ENCODE assay signal across 31 cellular contexts in the genomic region with DNA sequence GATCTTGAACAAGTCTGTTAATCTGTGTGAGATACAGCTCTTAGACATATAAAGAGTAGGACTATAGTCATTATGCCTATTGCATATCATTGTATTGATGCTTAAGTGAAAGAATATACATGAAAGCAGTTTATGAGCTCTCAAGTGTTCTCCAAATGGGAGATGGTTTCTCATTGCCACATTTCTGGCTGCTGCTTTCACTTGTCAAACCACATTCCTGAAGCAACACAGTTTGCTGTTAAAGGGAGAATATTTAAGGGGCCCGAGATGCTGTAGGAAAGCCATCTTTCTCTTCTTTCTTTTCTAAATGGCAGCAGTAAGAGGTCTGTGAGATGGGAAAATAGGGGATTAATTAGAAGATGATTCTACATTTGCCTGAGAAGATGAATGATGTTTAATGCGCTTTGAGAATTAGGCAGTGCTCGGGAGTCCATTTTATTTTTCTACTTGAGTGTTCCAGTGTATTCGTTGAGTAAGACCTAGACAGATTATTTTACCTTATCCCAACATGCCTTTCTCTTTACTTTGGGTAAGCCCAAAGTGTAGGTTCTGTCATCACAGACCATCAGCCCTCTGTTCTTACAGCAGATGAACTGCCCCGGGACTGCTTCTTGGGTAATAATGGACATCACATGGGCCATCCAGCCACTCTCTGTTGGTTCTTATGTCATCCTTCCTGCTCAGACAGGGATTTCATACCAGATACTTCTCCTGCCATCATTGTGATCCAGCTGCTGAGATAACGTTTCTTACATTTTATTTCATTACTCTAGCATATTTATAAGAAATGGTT. TPM values are rescaled to one million over a fixed set of nuclear protein-coding genes. Genes with fewer than 3 reads are reported as not detected.
"Had no signal": no experiment of that assay in that cellular context is flagged by ENCODE, and none has a peak within 500 bp of the region (broad histone marks: within the 10 kb centered on the region; RNA-seq: fewer than 3 reads in every experiment).

No MANE protein-coding gene starts in this region.

- DNase-seq: activated CD4-positive, alpha-beta T cell treated with anti-CD3 and anti-CD28 coated beads for 36 hours; activated CD4-positive, CD25-positive, alpha-beta regulatory T cell; activated CD8-positive, alpha-beta memory T cell treated with anti-CD3 and anti-CD28 coated beads for 24 hours; activated effector memory CD4-positive, alpha-beta T cell treated with anti-CD3 and anti-CD28 coated beads, Interleukin-2, amount 50 U/mL, for 16 hours; activated naive CD4-positive, alpha-beta T cell treated with anti-CD3 and anti-CD28 coated beads for 36 hours; activated naive CD8-positive, alpha-beta T cell treated with anti-CD3 and anti-CD28 coated beads, Interleukin-2, amount 10 ng/mL, durations not matched to agents 7 days and 5 days; cerebellar nuclear complex; colonic mucosa; dorsolateral prefrontal cortex; effector memory CD4-positive, alpha-beta T cell; foreskin fibroblast; head of caudate nucleus; hippocampal formation; immature natural killer cell; midbrain; naive thymus-derived CD4-positive, alpha-beta T cell; nucleus accumbens; pancreas; retina; stimulated activated CD4-positive, alpha-beta T cell treated with anti-CD3 and anti-CD28 coated beads, Interleukin-12 subunit alpha, Interleukin-12 subunit beta, amount 100 ng/mL, for 4 hours; stimulated activated CD4-positive, alpha-beta T cell treated with anti-CD3 and anti-CD28 coated beads, Interleukin-4, amount 100 ng/mL, for 1 hour; stimulated activated naive CD8-positive, alpha-beta T cell treated with anti-CD3 and anti-CD28 coated beads, Interleukin-15, Interleukin-2, amounts not matched to agents 100 U/mL and 50 U/mL, for 24 hours; testis; transverse colon had no signal

- H3K36me3 Mint-ChIP-seq: activated naive CD8-positive, alpha-beta T cell treated with anti-CD3 and anti-CD28 coated beads, Interleukin-2, amount 10 ng/mL, durations not matched to agents 7 days and 5 days; brain; immature natural killer cell; naive thymus-derived CD4-positive, alpha-beta T cell had no signal

- H3K27me3 ChIP-seq: ascending aorta, cardiac muscle cell, colonic mucosa, dorsolateral prefrontal cortex, testis, transverse colon had no signal

- H3K4me3 ChIP-seq: ascending aorta, cardiac muscle cell, colonic mucosa, dorsolateral prefrontal cortex, pancreas, prostate gland, skin epidermis, testis, transverse colon had no signal

- H3K36me3 ChIP-seq: ascending aorta, cardiac muscle cell, colonic mucosa, pancreas, prostate gland, transverse colon had no signal

- H3K9me3 Mint-ChIP-seq: activated naive CD4-positive, alpha-beta T cell treated with anti-CD3 and anti-CD28 coated beads for 36 hours; activated naive CD8-positive, alpha-beta T cell treated with anti-CD3 and anti-CD28 coated beads, Interleukin-2, amount 10 ng/mL, durations not matched to agents 7 days and 5 days; activated T-helper 1 cell treated with anti-CD3 and anti-CD28 coated beads, Interleukin-12 subunit alpha, Interleukin-12 subunit beta, Interleukin-2, Interleukin-4 antibody, amounts not matched to agents 30 ng/mL and 10 ng/mL and 1 ng/mL, durations not matched to agents 14 hours and 24 hours and 36 hours; brain had no signal

- H3K4me3 Mint-ChIP-seq: activated CD4-positive, alpha-beta T cell treated with anti-CD3 and anti-CD28 coated beads for 36 hours; activated naive CD4-positive, alpha-beta T cell treated with anti-CD3 and anti-CD28 coated beads for 36 hours; activated naive CD8-positive, alpha-beta T cell treated with anti-CD3 and anti-CD28 coated beads, Interleukin-2, amount 10 ng/mL, durations not matched to agents 7 days and 5 days; activated T-helper 1 cell treated with anti-CD3 and anti-CD28 coated beads, Interleukin-12 subunit alpha, Interleukin-12 subunit beta, Interleukin-2, Interleukin-4 antibody, amounts not matched to agents 30 ng/mL and 10 ng/mL and 1 ng/mL, durations not matched to agents 14 hours and 24 hours and 36 hours; brain; immature natural killer cell; naive thymus-derived CD4-positive, alpha-beta T cell had no signal

- H3K27me3 Mint-ChIP-seq: activated CD4-positive, alpha-beta T cell treated with anti-CD3 and anti-CD28 coated beads for 36 hours; activated naive CD8-positive, alpha-beta T cell treated with anti-CD3 and anti-CD28 coated beads, Interleukin-2, amount 10 ng/mL, durations not matched to agents 7 days and 5 days had no signal

- H3K27ac ChIP-seq: ascending aorta, cardiac muscle cell, colonic mucosa, dorsolateral prefrontal cortex, pancreas, prostate gland, skin epidermis, testis, transverse colon had no signal

- H3K27ac Mint-ChIP-seq: activated CD4-positive, alpha-beta T cell treated with anti-CD3 and anti-CD28 coated beads for 36 hours; activated naive CD4-positive, alpha-beta T cell treated with anti-CD3 and anti-CD28 coated beads for 36 hours; activated naive CD8-positive, alpha-beta T cell treated with anti-CD3 and anti-CD28 coated beads, Interleukin-2, amount 10 ng/mL, durations not matched to agents 7 days and 5 days; activated T-helper 1 cell treated with anti-CD3 and anti-CD28 coated beads, Interleukin-12 subunit alpha, Interleukin-12 subunit beta, Interleukin-2, Interleukin-4 antibody, amounts not matched to agents 30 ng/mL and 10 ng/mL and 1 ng/mL, durations not matched to agents 14 hours and 24 hours and 36 hours; immature natural killer cell; naive thymus-derived CD4-positive, alpha-beta T cell had no signal

- H3K4me1 Mint-ChIP-seq: activated CD4-positive, alpha-beta T cell treated with anti-CD3 and anti-CD28 coated beads for 36 hours; activated naive CD8-positive, alpha-beta T cell treated with anti-CD3 and anti-CD28 coated beads, Interleukin-2, amount 10 ng/mL, durations not matched to agents 7 days and 5 days; brain; immature natural killer cell; naive thymus-derived CD4-positive, alpha-beta T cell had no signal

- H3K9me3 ChIP-seq: ascending aorta, colonic mucosa, pancreas, prostate gland, testis, transverse colon had no signal

- H3K4me1 ChIP-seq: ascending aorta, colonic mucosa, pancreas, prostate gland, testis, transverse colon had no signal

RNA-seq across cellular contexts. Expression of gene ANO4, which starts 35.6 kb away (rescaled TPM):
- total RNA-seq: activated CD4-positive, alpha-beta T cell treated with anti-CD3 and anti-CD28 coated beads for 36 hours; activated naive CD4-positive, alpha-beta T cell treated with anti-CD3 and anti-CD28 coated beads for 36 hours; activated naive CD8-positive, alpha-beta T cell treated with anti-CD3 and anti-CD28 coated beads, Interleukin-2, amount 10 ng/mL, durations not matched to agents 7 days and 5 days; activated T-helper 1 cell treated with anti-CD3 and anti-CD28 coated beads, Interleukin-12 subunit alpha, Interleukin-12 subunit beta, Interleukin-2, Interleukin-4 antibody, amounts not matched to agents 30 ng/mL and 10 ng/mL and 1 ng/mL, durations not matched to agents 14 hours and 24 hours and 36 hours; esophagus mucosa; naive thymus-derived CD4-positive, alpha-beta T cell had no signal
- polyA plus RNA-seq: immature natural killer cell; naive thymus-derived CD4-positive, alpha-beta T cell had no signal
